ENCODE assay signal across 9 cellular contexts in genomic region chr7:92813390-92814024, GRCh38. TPM values are rescaled to one million over a fixed set of nuclear protein-coding genes. Genes with fewer than 3 reads are reported as not detected.
DNase-seq lines count a peak whose midpoint lies in the region; ATAC-seq and TF ChIP-seq lines count a peak whose summit lies in the region.
"Had no signal": no experiment of that assay in that cellular context is flagged by ENCODE, and none has a peak within 500 bp of the region (broad histone marks: within the 10 kb centered on the region; RNA-seq: fewer than 3 reads in every experiment).

No MANE protein-coding gene starts in this region.

- DNase-seq in GM23248: peak; percentile 75
- DNase-seq in M059J (ENCODE audit: low read depth): peak; percentile 79
- no peak for DNase-seq in left colon
- no peak for DNase-seq in epidermal melanocyte (ENCODE audit: insufficient read length, low spot score)
- DNase-seq in NCI-H2196 treated with DMSO at 0.1 percent for 48 hours (lab: John Stamatoyannopoulos, UW; ENCODE audit: unreplicated experiment): no peak
- DNase-seq in HCEC 1CT: no peak

- H3K36me3 ChIP-seq in GM23248 (ENCODE audit: low read depth): 0 out of 2 replicates have a peak, but pooled peaks cover 6% of the 10 kb centered on the region
- H3K36me3 ChIP-seq: neutrophil had no signal

- intact Hi-C loops in left colon (cut with DNase I, micrococcal nuclease): no loop called here

- peaks cover 46% of the 10 kb centered on the region for H3K4me1 ChIP-seq in GM23248 (ENCODE audit: insufficient read depth)

- no peaks in the 10 kb centered on the region for H4K20me1 ChIP-seq in GM23248 (ENCODE audit: insufficient read depth)

- H3K9ac ChIP-seq in GM23248: peak overlapping the region; percentile 37

- no peaks in the 10 kb centered on the region for H3K9me2 ChIP-seq in GM23248 (ENCODE audit: insufficient read depth)

- H3K27me3 Mint-ChIP-seq in brain: no peaks in the 10 kb centered on the region

- H3K79me2 ChIP-seq in GM23248 (ENCODE audit: insufficient read depth): peaks cover 100% of the 10 kb centered on the region

- H3K36me3 Mint-ChIP-seq in brain: peaks cover 39% of the 10 kb centered on the region

- H3K27me3 ChIP-seq in GM23248 (replicated peaks; ENCODE audit: insufficient read depth): no peaks in the 10 kb centered on the region
- H3K27me3 ChIP-seq: neutrophil had no signal

- peaks cover 36% of the 10 kb centered on the region for H3K4me1 Mint-ChIP-seq in brain

- TF ChIP-seq CTCF in brain (conservative IDR thresholded peaks at IDR 0.05): no peak

- peak; percentile 46 for ATAC-seq in GM18520 (IDR thresholded peaks at IDR 0.05; ENCODE audit: unreplicated experiment)
- no peak for ATAC-seq in left colon

- H3K4me2 ChIP-seq in GM23248 (ENCODE audit: unreplicated experiment): peak overlapping the region; percentile 15

- peak overlapping the region; percentile 60 for H3K27ac ChIP-seq in GM23248
- H3K27ac ChIP-seq: neutrophil had no signal

- no peaks in the 10 kb centered on the region for H3K9me3 ChIP-seq in GM23248 (ENCODE audit: low read depth)
- H3K9me3 ChIP-seq: neutrophil had no signal

- peak overlapping the region in 3 of 5 experiments; percentile 26 to 74 (median 42) for H3K4me3 Mint-ChIP-seq in brain

- H3K27ac Mint-ChIP-seq in brain: peak overlapping the region; percentile 24 to 90 (median 68)

- in situ Hi-C loops in GM23248 (cut with MboI): no loop called here

- H3K4me3 ChIP-seq in GM23248: peak overlapping the region; percentile 11; the same call in 1 of the 2 replicates

- WGBS in GM23248 (ENCODE audit: low coverage in 1 of 2, low lambda C conversion rate in 2 of 2, missing lambda C conversion rate in 2 of 2), 2 experiments: 25 to 28% methylated on average over 4 of the region's 4 CpGs

- H3F3A ChIP-seq in GM23248 (ENCODE audit: insufficient read depth): peaks cover 45% of the 10 kb centered on the region

- no peak overlapping the region for H2AFZ ChIP-seq in GM23248

- H3K9me3 Mint-ChIP-seq in brain: peaks cover 12 to 33% (median 23%) of the 10 kb centered on the region in 5 experiments

RNA-seq across cellular contexts. Expression of gene CDK6, which starts 22.9 kb away (rescaled TPM):
- total RNA-seq in GM23248 (2014; rRNA removed; shearing (Covaris generic)): 61.5 and 77.0 TPM in 2 replicates
- 16.1 and 17.8 TPM in 2 replicates for polyA plus RNA-seq in GM23248 (2016; fragmentation: Nextera tagmentation; extraction: Ambion mirVana)
- 25.8 and 43.3 TPM in 2 replicates for total RNA-seq in M059J (2014; rRNA removed; shearing (Covaris generic))
- polyA plus RNA-seq in brain (ENCODE audit: insufficient read depth, low read depth, low replicate concordance): 0.36 TPM
- 10 to 100 TPM; 27.2 to 35.5 TPM for total RNA-seq in left colon

Comparison
In these comparisons a context has a peak if more than half of its experiments do, and no peak if none do; other contexts are left out.
1. DNase-seq: peak in GM23248 (single experiment) and M059J (single experiment); none in left colon (0 of 2), epidermal melanocyte (single experiment), NCI-H2196 treated with DMSO at 0.1 percent for 48 hours (single experiment) and HCEC 1CT (single experiment).